Comparison of ENCODE assay signal across 8 cellular contexts in the genomic region with DNA sequence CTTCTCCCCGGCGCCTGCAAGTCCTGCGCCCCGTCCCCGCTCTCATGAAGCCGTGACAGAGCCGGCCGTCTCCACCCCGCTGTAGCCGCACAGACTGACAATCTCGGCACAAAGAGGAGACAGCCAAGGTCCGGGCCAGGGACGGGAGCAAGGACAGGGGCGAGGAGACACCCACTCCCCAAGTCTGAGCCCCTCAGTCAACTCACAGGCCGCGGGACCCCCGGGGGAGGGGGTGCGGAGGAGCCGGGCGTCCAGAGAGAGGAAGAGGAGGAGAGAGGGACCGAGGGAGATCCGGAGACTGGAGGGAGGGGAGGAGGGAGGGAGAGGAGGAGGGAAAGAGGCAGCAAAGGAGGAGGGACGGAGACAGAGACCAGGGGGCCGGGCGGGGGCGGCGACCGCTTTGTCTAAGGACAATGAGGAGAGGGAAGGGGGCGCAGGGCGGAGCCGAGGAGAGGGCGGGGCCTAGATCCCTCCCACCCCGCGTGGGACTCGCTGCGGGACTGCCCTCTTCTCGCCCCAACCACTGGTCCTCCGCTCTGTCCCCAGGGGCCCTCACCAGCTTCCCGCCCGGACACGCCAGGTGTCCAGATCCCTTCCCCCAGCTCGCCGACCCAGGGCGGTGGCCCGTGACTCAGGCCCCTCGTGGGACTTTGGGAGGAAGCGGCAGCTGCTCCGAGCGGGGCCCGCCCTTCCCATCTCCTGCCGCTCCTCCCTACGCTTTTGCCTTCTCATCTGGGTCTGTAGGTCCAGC. TPM values are rescaled to one million over a fixed set of nuclear protein-coding genes. Genes with fewer than 3 reads are reported as not detected.
DNase-seq lines count a peak whose midpoint lies in the region; ATAC-seq and TF ChIP-seq lines count a peak whose summit lies in the region.

No MANE protein-coding gene starts in this region.

- H3K4me2 ChIP-seq in parathyroid adenoma (ENCODE audit: low read length): peak overlapping the region; percentile 94

- WGBS in transverse colon (ENCODE audit: low coverage in 1 of 2), 2 donors: 0% methylated on average over 1 to 51 of the region's 52 CpGs

- in situ Hi-C loops in G401 (cut with HindIII; ENCODE audit: low sequenced_read_pairs): no loop called here
- in situ Hi-C loops in transverse colon (cut with MboI; ENCODE audit: low pct_ligation_motif_present in 1 of 4, low pct_unique_long_range_greater_than_20kb in 1 of 4, low sequenced_read_pairs in 3 of 4): no loop called here

- intact Hi-C loops in Right ventricle myocardium superior (cut with DNase I): no loop called here
- intact Hi-C loops in transverse colon (cut with DNase I; ENCODE audit: low total_unique reads): loop anchor here (2.0 to 5.0 kb wide), 2 partner anchors 30 to 70 kb away; a partner anchor contains a TSS

- DNase-seq in G401 (ENCODE audit: low spot score): peak; percentile 63
- DNase-seq in NCI-H1048 (lab: John Stamatoyannopoulos, UW): peak; percentile 62
- DNase-seq in activated naive CD8-positive, alpha-beta T cell treated with anti-CD3 and anti-CD28 coated beads for 36 hours: peak; percentile 83
- DNase-seq in Right ventricle myocardium superior: peak; percentile 99
- DNase-seq in transverse colon: peak; percentile 90

- H3K36me3 ChIP-seq in HEK293 (ENCODE audit: control insufficient read depth in 2 of 2, insufficient read depth in 1 of 2, low read length in 2 of 2) (peaks cover 0 to 6% of the 10 kb centered on the region in 2 experiments; a peak in 2 of 3 replicates), parathyroid adenoma (ENCODE audit: control insufficient read depth, insufficient read depth, low read length) (no peaks in the 10 kb centered on the region), transverse colon (no peaks in the 10 kb centered on the region)

- no peak for TF ChIP-seq POLR2A in transverse colon (IDR thresholded peaks at IDR 0.05)

- H3K4me3 ChIP-seq in HEK293 (ENCODE audit: low read depth, low read length) (peak overlapping the region; percentile 52), parathyroid adenoma (ENCODE audit: low read depth, low read length) (peak overlapping the region; percentile 84), transverse colon (peak overlapping the region; percentile 63 to 81 (median 68))

- peak overlapping the region; percentile 95 for H3K4me3 Mint-ChIP-seq in activated naive CD8-positive, alpha-beta T cell treated with anti-CD3 and anti-CD28 coated beads for 36 hours

- POLR2A ChIA-PET in HEK293 (lab: Yijun Ruan, JAX): interaction anchor here (0.6 to 14.5 kb wide), 11 partner anchors 8 to 410 kb away, joined by 3 to 235 read pairs (median 4); a partner anchor contains a TSS

- peak; percentile 4; the same call in 1 of the 2 replicates for TF ChIP-seq CTCF in HEK293 (tag by site-specific recombination; IDR thresholded peaks at IDR 0.05)
- no peak for TF ChIP-seq CTCF in parathyroid adenoma (IDR thresholded peaks at IDR 0.05)
- TF ChIP-seq CTCF in transverse colon (IDR thresholded peaks at IDR 0.05): no peak

- H3K79me2 ChIP-seq in parathyroid adenoma: no peaks in the 10 kb centered on the region

- H3K27ac ChIP-seq in HEK293 (ENCODE audit: extremely low read depth, low read depth, low read length) (peak overlapping the region; percentile 94), parathyroid adenoma (peak overlapping the region; percentile 93), transverse colon (peak overlapping the region; percentile 93 to 99 (median 96))

- ATAC-seq in SK-N-SH treated with all-trans-retinoic acid at 6 μM for 48 hours: peak; percentile 64
- peak; percentile 77 for ATAC-seq in Right ventricle myocardium superior (ENCODE audit: poor library complexity)

- H3K27ac Mint-ChIP-seq in activated naive CD8-positive, alpha-beta T cell treated with anti-CD3 and anti-CD28 coated beads for 36 hours: peak overlapping the region; percentile 93

- TF ChIP-seq EP300 in transverse colon (IDR thresholded peaks at IDR 0.05; ENCODE audit: low read depth): peak; percentile 60

- H3K36me3 Mint-ChIP-seq in activated naive CD8-positive, alpha-beta T cell treated with anti-CD3 and anti-CD28 coated beads for 36 hours: peaks cover 47% of the 10 kb centered on the region

- CTCF ChIA-PET in HEK293 (lab: Yijun Ruan, JAX): interaction anchor here (0.7 to 3.4 kb wide), 8 partner anchors 8 to 44 kb away, joined by 3 to 30 read pairs (median 4); a partner anchor contains a TSS

- H3K9me3 Mint-ChIP-seq in activated naive CD8-positive, alpha-beta T cell treated with anti-CD3 and anti-CD28 coated beads for 36 hours: no peaks in the 10 kb centered on the region

- H3K27me3 ChIP-seq in parathyroid adenoma (ENCODE audit: control insufficient read depth, insufficient read depth, low read length) (no peaks in the 10 kb centered on the region), transverse colon (no peaks in the 10 kb centered on the region)

- peak overlapping the region; percentile 98 for H2AFZ ChIP-seq in parathyroid adenoma

- peak overlapping the region; percentile 67 for H3K9ac ChIP-seq in parathyroid adenoma

- H3K9me3 ChIP-seq in HEK293 (ENCODE audit: control insufficient read depth, insufficient read depth, low read depth, low read length): no peaks in the 10 kb centered on the region
- no peaks in the 10 kb centered on the region for H3K9me3 ChIP-seq in parathyroid adenoma (ENCODE audit: control insufficient read depth, low read length)
- no peaks in the 10 kb centered on the region for H3K9me3 ChIP-seq in transverse colon

- no peaks in the 10 kb centered on the region for H3K27me3 Mint-ChIP-seq in activated naive CD8-positive, alpha-beta T cell treated with anti-CD3 and anti-CD28 coated beads for 36 hours

- H3K4me1 Mint-ChIP-seq in activated naive CD8-positive, alpha-beta T cell treated with anti-CD3 and anti-CD28 coated beads for 36 hours: peaks cover 35% of the 10 kb centered on the region

- peaks cover 31% of the 10 kb centered on the region for H3K4me1 ChIP-seq in HEK293 (ENCODE audit: control insufficient read depth, insufficient read depth, low read length)
- H3K4me1 ChIP-seq in parathyroid adenoma: peaks cover 6% of the 10 kb centered on the region
- H3K4me1 ChIP-seq in transverse colon: peaks cover 6 to 80% (median 34%) of the 10 kb centered on the region in 4 donors

TF ChIP-seq in HEK293, 187 proteins besides CTCF, POLR2A, EP300 and RAD21 (continues in another document):
- TF ChIP-seq ZNF701 (tag by site-specific recombination; IDR thresholded peaks at IDR 0.05) (no peak), ZNF121 (tag by site-specific recombination; IDR thresholded peaks at IDR 0.05) (no peak), PRDM1 (tag by site-specific recombination; IDR thresholded peaks at IDR 0.05) (peak; percentile 37; the same call in 1 of the 2 replicates)
- TF ChIP-seq, protein P1, sequence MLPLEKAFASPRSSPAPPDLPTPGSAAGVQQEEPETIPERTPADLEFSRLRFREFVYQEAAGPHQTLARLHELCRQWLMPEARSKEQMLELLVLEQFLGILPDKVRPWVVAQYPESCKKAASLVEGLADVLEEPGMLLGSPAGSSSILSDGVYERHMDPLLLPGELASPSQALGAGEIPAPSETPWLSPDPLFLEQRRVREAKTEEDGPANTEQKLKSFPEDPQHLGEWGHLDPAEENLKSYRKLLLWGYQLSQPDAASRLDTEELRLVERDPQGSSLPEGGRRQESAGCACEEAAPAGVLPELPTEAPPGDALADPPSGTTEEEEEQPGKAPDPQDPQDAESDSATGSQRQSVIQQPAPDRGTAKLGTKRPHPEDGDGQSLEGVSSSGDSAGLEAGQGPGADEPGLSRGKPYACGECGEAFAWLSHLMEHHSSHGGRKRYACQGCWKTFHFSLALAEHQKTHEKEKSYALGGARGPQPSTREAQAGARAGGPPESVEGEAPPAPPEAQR (tag by site-specific recombination; IDR thresholded peaks at IDR 0.05): no peak

TF ChIP-seq in SK-N-SH treated with all-trans-retinoic acid at 6 μM for 48 hours, 23 proteins besides CTCF, POLR2A, EP300 and RAD21 (continues in another document):
- TF ChIP-seq ARNTL (CRISPR knock-in tag; IDR thresholded peaks at IDR 0.05; ENCODE audit: borderline replicate concordance, low read depth) (no peak), ZFP30 (CRISPR knock-in tag; IDR thresholded peaks at IDR 0.05) (no peak), ZNF565 (CRISPR knock-in tag; conservative IDR thresholded peaks at IDR 0.05; ENCODE audit: low read depth) (no peak)
- TF ChIP-seq, protein P2, sequence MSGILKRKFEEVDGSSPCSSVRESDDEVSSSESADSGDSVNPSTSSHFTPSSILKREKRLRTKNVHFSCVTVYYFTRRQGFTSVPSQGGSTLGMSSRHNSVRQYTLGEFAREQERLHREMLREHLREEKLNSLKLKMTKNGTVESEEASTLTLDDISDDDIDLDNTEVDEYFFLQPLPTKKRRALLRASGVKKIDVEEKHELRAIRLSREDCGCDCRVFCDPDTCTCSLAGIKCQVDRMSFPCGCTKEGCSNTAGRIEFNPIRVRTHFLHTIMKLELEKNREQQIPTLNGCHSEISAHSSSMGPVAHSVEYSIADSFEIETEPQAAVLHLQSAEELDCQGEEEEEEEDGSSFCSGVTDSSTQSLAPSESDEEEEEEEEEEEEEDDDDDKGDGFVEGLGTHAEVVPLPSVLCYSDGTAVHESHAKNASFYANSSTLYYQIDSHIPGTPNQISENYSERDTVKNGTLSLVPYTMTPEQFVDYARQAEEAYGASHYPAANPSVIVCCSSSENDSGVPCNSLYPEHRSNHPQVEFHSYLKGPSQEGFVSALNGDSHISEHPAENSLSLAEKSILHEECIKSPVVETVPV (CRISPR knock-in tag; IDR thresholded peaks at IDR 0.05): no peak

RNA-seq across cellular contexts. Expression of a gene that starts 0.6 kb away (rescaled TPM):
- 53.7 and 54.3 TPM in 2 replicates for total RNA-seq in G401 (2014; rRNA removed; shearing (Covaris generic))
- total RNA-seq in activated naive CD8-positive, alpha-beta T cell treated with anti-CD3 and anti-CD28 coated beads for 36 hours: 100 to 1,000 TPM; 102 to 106 TPM
- total RNA-seq in Right ventricle myocardium superior (13.4 TPM), transverse colon (10 to 100 TPM; 11.5 to 46.0 (median 14.9) TPM)

RNA-seq across cellular contexts. Expression of a gene that starts 3.7 kb away (rescaled TPM):
- 2.6 and 8.8 TPM in 2 replicates for total RNA-seq in G401 (2014; rRNA removed; shearing (Covaris generic))
- 10 to 100 TPM; 19.7 to 20.2 TPM for total RNA-seq in activated naive CD8-positive, alpha-beta T cell treated with anti-CD3 and anti-CD28 coated beads for 36 hours
- 3.2 TPM for total RNA-seq in Right ventricle myocardium superior
- total RNA-seq in transverse colon: 10 to 100 TPM in 1 of 4 donors, 1 to 10 TPM in 2, not detected in 1; 2.7 to 13.8 (median 2.7) TPM

RNA-seq across cellular contexts. Expression of a gene that starts 14.3 kb away (rescaled TPM):
- total RNA-seq in G401 (2014; rRNA removed; shearing (Covaris generic)): 59.8 and 73.2 TPM in 2 replicates
- total RNA-seq in activated naive CD8-positive, alpha-beta T cell treated with anti-CD3 and anti-CD28 coated beads for 36 hours: 10 to 100 TPM; 40.4 to 42.1 TPM
- total RNA-seq in Right ventricle myocardium superior (20.5 TPM), transverse colon (100 to 1,000 TPM in 1 of 4 donors, 10 to 100 TPM in 3; 37.8 to 144 (median 41.3) TPM)

RNA-seq across cellular contexts. Expression of a gene that starts 30.0 kb away (rescaled TPM):
- 2.5 and 14.3 TPM in 2 replicates for total RNA-seq in G401 (2014; rRNA removed; shearing (Covaris generic))
- 10 to 100 TPM; 63.2 to 67.0 TPM for total RNA-seq in activated naive CD8-positive, alpha-beta T cell treated with anti-CD3 and anti-CD28 coated beads for 36 hours
- total RNA-seq in Right ventricle myocardium superior (16.4 TPM), transverse colon (10 to 100 TPM in 2 of 4 donors, 1 to 10 TPM in 2; 3.1 to 13.5 (median 9.7) TPM)

RNA-seq across cellular contexts. Expression of a gene that starts 33.1 kb away (rescaled TPM):
- 456 and 575 TPM in 2 replicates for total RNA-seq in G401 (2014; rRNA removed; shearing (Covaris generic))
- 1,000 to 10,000 TPM; 1,515 to 1,538 TPM for total RNA-seq in activated naive CD8-positive, alpha-beta T cell treated with anti-CD3 and anti-CD28 coated beads for 36 hours
- 179 TPM for total RNA-seq in Right ventricle myocardium superior
- total RNA-seq in transverse colon: 100 to 1,000 TPM in 3 of 4 donors, 10 to 100 TPM in 1; 77.1 to 128 (median 106) TPM

Comparison
In these comparisons a context has a peak if more than half of its experiments do, and no peak if none do; other contexts are left out.
1. Peak in every context shown above with its lines: DNase-seq, ATAC-seq, H3K4me3 ChIP-seq and H3K27ac ChIP-seq.